7 cellular contexts compared by ENCODE assay signal in the genomic region with DNA sequence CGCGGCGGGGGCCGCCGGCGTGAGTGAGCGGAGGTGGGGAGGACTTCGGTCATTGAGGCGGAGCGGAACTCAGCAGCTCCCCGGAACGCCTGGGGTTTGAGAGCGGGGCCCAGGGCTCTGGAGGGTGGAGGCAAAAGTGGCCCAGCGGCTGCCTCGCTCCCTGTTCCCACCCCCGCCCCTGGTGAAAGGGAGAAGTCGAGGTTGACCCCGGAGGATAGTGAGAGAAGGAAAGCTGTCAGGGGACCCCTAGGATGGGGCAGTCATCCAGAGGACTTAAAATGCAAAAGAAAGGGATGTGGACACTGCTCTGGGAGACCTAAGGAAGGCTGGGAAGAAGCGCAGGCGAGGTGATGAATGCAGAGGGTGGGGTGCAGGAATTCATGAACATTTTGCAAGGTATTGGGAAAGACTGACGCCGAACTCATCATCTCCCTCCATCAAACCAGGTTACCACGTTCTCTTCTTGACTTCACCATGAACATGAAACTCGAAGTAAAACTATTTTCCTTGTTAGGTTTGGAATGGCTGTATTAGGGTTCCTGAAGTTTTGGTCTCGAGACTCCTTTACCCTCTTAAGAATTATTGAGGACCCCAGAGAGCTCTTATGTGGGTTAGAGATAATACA. TPM values are rescaled to one million over a fixed set of nuclear protein-coding genes. Genes with fewer than 3 reads are reported as not detected.
DNase-seq lines count a peak whose midpoint lies in the region; ATAC-seq, FAIRE-seq and TF ChIP-seq lines count a peak whose summit lies in the region.

No MANE protein-coding gene starts in this region.

- H3K9ac ChIP-seq in HCT116 (ENCODE audit: low read length) (peak overlapping the region; percentile 73), HepG2 (ENCODE audit: insufficient read depth, low read depth, low read length) (peak overlapping the region; percentile 87)

- H3K4me3 Mint-ChIP-seq in chondrocyte (ENCODE audit: unreplicated experiment) = peak overlapping the region; percentile 94

- H3K4me1 Mint-ChIP-seq in chondrocyte (ENCODE audit: low read depth) = peaks cover 46% of the 10 kb centered on the region

- H3K9me3 ChIP-seq in HCT116 (ENCODE audit: control insufficient read depth in 1 of 2, insufficient read depth in 1 of 2, low read depth in 1 of 2, low read length in 2 of 2) = no peaks in the 10 kb centered on the region
- no peaks in the 10 kb centered on the region for H3K9me3 ChIP-seq in HepG2 (ENCODE audit: low read length)
- H3K9me3 ChIP-seq in suprapubic skin = no peaks in the 10 kb centered on the region

- H3K9me2 ChIP-seq in HCT116 (ENCODE audit: insufficient read depth) = no peaks in the 10 kb centered on the region

- intact Hi-C loops in HCT116 (cut with micrococcal nuclease) (loop anchor here (1.0 to 5.0 kb wide), 2 partner anchors 131 to 145 kb away; no protein-coding TSS in a partner anchor), HepG2 (cut with micrococcal nuclease; ENCODE audit: unreplicated experiment) (loop anchor here (1.0 to 5.0 kb wide), 4 partner anchors 67 to 270 kb away; no protein-coding TSS in a partner anchor)

- no peaks in the 10 kb centered on the region for H3K9me3 Mint-ChIP-seq in chondrocyte (ENCODE audit: low read depth)

- H3K27me3 ChIP-seq in HCT116 (ENCODE audit: insufficient read depth, low read length) = no peaks in the 10 kb centered on the region
- H3K27me3 ChIP-seq in HepG2 (ENCODE audit: control insufficient read depth in 1 of 2, insufficient read depth in 2 of 2, low read length in 2 of 2) = no peaks in the 10 kb centered on the region; a peak in 1 of 5 replicates
- no peaks in the 10 kb centered on the region for H3K27me3 ChIP-seq in suprapubic skin

- H3K27me3 Mint-ChIP-seq in chondrocyte (ENCODE audit: low read depth) = no peaks in the 10 kb centered on the region

- in situ Hi-C loops in HepG2 (cut with HindIII; ENCODE audit: extremely low pct_ligation_motif_present, low pct_unique_long_range_greater_than_20kb) = loop anchor here (25.0 kb wide), 1 partner anchor 660 kb away; no protein-coding TSS in a partner anchor

- peaks cover 51 to 58% of the 10 kb centered on the region in 2 experiments for H3K4me1 ChIP-seq in HCT116 (ENCODE audit: control insufficient read depth in 1 of 2, insufficient read depth in 2 of 2, low read length in 2 of 2)
- peaks cover 68% of the 10 kb centered on the region for H3K4me1 ChIP-seq in HepG2 (ENCODE audit: insufficient read depth, low read length)
- peaks cover 24% of the 10 kb centered on the region for H3K4me1 ChIP-seq in suprapubic skin

- FAIRE-seq in GM12891 (lab: Jason Lieb, UNC) (peak; percentile 61), HepG2 (lab: Jason Lieb, UNC) (no peak)

- no peak for TF ChIP-seq RAD21 in HCT116 (IDR thresholded peaks at IDR 0.05; ENCODE audit: low read depth)
- no peak for TF ChIP-seq RAD21 in HepG2 (CRISPR knock-in tag; IDR thresholded peaks at IDR 0.05)

- peak overlapping the region; percentile 88 for H3K27ac Mint-ChIP-seq in chondrocyte (ENCODE audit: unreplicated experiment)

- peak overlapping the region; percentile 92 for H3K4me2 ChIP-seq in HCT116 (ENCODE audit: low read length)
- peak overlapping the region; percentile 80 for H3K4me2 ChIP-seq in HepG2 (ENCODE audit: low read depth, low read length)

- BruUV-seq in HCT116 (replicated peaks; lab: Mats Ljungman, UMichigan) (no TSS peak), HepG2 (replicated peaks; lab: Mats Ljungman, UMichigan) (no TSS peak)

- 3% methylated on average over 12 of the region's 25 CpGs for WGBS in HepG2 (ENCODE audit: low lambda C conversion rate)
- 4% methylated on average over 19 of the region's 25 CpGs for WGBS in suprapubic skin

- CTCF ChIA-PET in HCT116 (lab: Charles Lee) (interaction anchor here (0.7 kb wide), 2 partner anchors 88 to 165 kb away, joined by 3 read pairs; no protein-coding TSS in a partner anchor), HepG2 (lab: Yijun Ruan, JAX; ENCODE audit: low intra/inter-chr PET ratio, low total read pairs) (no interaction called here)

- RAD21 ChIA-PET in HCT116 (lab: Charles Lee; ENCODE audit: low non-redundant PET in 1 of 2, low total read pairs in 2 of 2, uncharacterized antibody in 2 of 2, unreplicated experiment in 2 of 2) = no interaction called here

- TF ChIP-seq CTCF in HCT116 (IDR thresholded peaks at IDR 0.05 in 2 of 3, conservative IDR thresholded peaks at IDR 0.05 in 1 of 3; ENCODE audit: borderline replicate concordance in 1 of 3, insufficient read depth in 1 of 3, low read depth in 2 of 3, low read length in 2 of 3) = no peak
- no peak for TF ChIP-seq CTCF in chondrocyte (IDR thresholded peaks at IDR 0.05)
- TF ChIP-seq CTCF in HepG2 (CRISPR knock-in tag; IDR thresholded peaks at IDR 0.05) = no peak; the same call in none of the 2 replicates
- no peak for TF ChIP-seq CTCF in suprapubic skin (IDR thresholded peaks at IDR 0.05)

- POLR2A ChIA-PET in HCT116 (lab: Charles Lee) = interaction anchor here (0.6 to 3.6 kb wide), 11 partner anchors 10 to 1639 kb away, joined by 3 to 24 read pairs (median 5); no protein-coding TSS in a partner anchor
- POLR2A ChIA-PET in HepG2 (lab: Yijun Ruan, JAX) = interaction anchor here (0.9 to 2.0 kb wide), 10 partner anchors 10 to 470 kb away, joined by 3 to 6 read pairs (median 4); no protein-coding TSS in a partner anchor

- peaks cover 1% of the 10 kb centered on the region for H3K36me3 Mint-ChIP-seq in chondrocyte (ENCODE audit: low read depth)

- H3K79me2 ChIP-seq in HCT116 (ENCODE audit: insufficient read depth, low read length) = peaks cover 52% of the 10 kb centered on the region
- H3K79me2 ChIP-seq in HepG2 (ENCODE audit: insufficient read depth, low read length) = peaks cover 53% of the 10 kb centered on the region

- H3K36me3 ChIP-seq in HCT116 (ENCODE audit: control insufficient read depth in 1 of 2, insufficient read depth in 2 of 2, low read length in 2 of 2) = no peaks in the 10 kb centered on the region
- H3K36me3 ChIP-seq in HepG2 (replicated peaks in 1 of 2; ENCODE audit: control insufficient read depth in 1 of 2, insufficient read depth in 2 of 2, low read length in 2 of 2) = peaks cover 0 to 3% of the 10 kb centered on the region in 2 experiments; a peak in 1 of 5 replicates
- H3K36me3 ChIP-seq in suprapubic skin = no peaks in the 10 kb centered on the region

- TF ChIP-seq EP300 in HepG2 (IDR thresholded peaks at IDR 0.05; ENCODE audit: low read depth in 2 of 2, low read length in 2 of 2) (no peak), HepG2 (CRISPR knock-in tag; IDR thresholded peaks at IDR 0.05; ENCODE audit: borderline replicate concordance) (no peak), suprapubic skin (IDR thresholded peaks at IDR 0.05) (no peak)

- H2AFZ ChIP-seq in HCT116 (ENCODE audit: low read depth, low read length, poor library complexity, severe bottlenecking) (no peak overlapping the region), HepG2 (ENCODE audit: low read length) (no peak overlapping the region)

- no peak; the same call in 1 of the 2 replicates for ATAC-seq in HCT116
- ATAC-seq in HepG2 = peak; percentile 66

- H3K27ac ChIP-seq in HCT116 (ENCODE audit: low read depth, low read length) (peak overlapping the region; percentile 92), HepG2 (ENCODE audit: extremely low read length, insufficient read depth, low read length) (peak overlapping the region; percentile 86), suprapubic skin (peak overlapping the region; percentile 98)

- no peak for TF ChIP-seq POLR2A in GM12891 (IDR thresholded peaks at IDR 0.05; ENCODE audit: low read depth, low read length)
- no peak for TF ChIP-seq POLR2A in HCT116 (IDR thresholded peaks at IDR 0.05; ENCODE audit: borderline replicate concordance, extremely low read depth, insufficient read depth, insufficient read length)
- TF ChIP-seq POLR2A in HepG2 (IDR thresholded peaks at IDR 0.05; ENCODE audit: insufficient read depth in 1 of 2, low read depth in 2 of 2, low read length in 2 of 2) = no peak
- no peak for TF ChIP-seq POLR2A in suprapubic skin (IDR thresholded peaks at IDR 0.05)

- peak overlapping the region; percentile 68 to 75 for H3K4me3 ChIP-seq in HCT116 (replicated peaks in 1 of 2; ENCODE audit: low read depth in 1 of 2, low read length in 2 of 2)
- peak overlapping the region; percentile 90 to 94 (median 90) for H3K4me3 ChIP-seq in HepG2 (replicated peaks in 1 of 3; ENCODE audit: insufficient read depth in 1 of 3, low read depth in 2 of 3, low read length in 3 of 3)
- peak overlapping the region; percentile 94 for H3K4me3 ChIP-seq in suprapubic skin

- DNase-seq in GM12891 (ENCODE audit: insufficient read length, low spot score) = no peak
- no peak for DNase-seq in HCT116 (ENCODE audit: low read depth, low spot score)
- peak; percentile 15 for DNase-seq in NCI-H460 (ENCODE audit: extremely low read depth, low read depth)
- DNase-seq in chondrocyte (ENCODE audit: low spot score) = no peak
- DNase-seq in HepG2 (ENCODE audit: low spot score) = no peak
- DNase-seq in suprapubic skin (ENCODE audit: low spot score in 2 of 2) = peak in 1 of 2 donors; percentile 77
- DNase-seq in 8988T = no peak

- no peaks in the 10 kb centered on the region for H4K20me1 ChIP-seq in HCT116 (ENCODE audit: insufficient read depth)
- H4K20me1 ChIP-seq in HepG2 (ENCODE audit: insufficient read depth, low read length) = peaks cover 20% of the 10 kb centered on the region

RNA-seq across cellular contexts. Expression of gene MALT1, which starts 0.8 kb away (rescaled TPM):
- 24.4 TPM for polyA plus RNA-seq in GM12891 (2012; ENCODE audit: low read depth, missing spikeins)
- total RNA-seq in HCT116 (2021; ENCODE audit: unreplicated experiment) = 41.1 TPM
- polyA plus RNA-seq in HCT116 (2012) = 18.0 and 23.4 TPM in 2 replicates
- total RNA-seq in NCI-H460 (2014; rRNA removed; shearing (Covaris generic)) = 33.9 and 36.4 TPM in 2 replicates
- 51.7 and 68.5 TPM in 2 replicates for polyA plus RNA-seq in NCI-H460 (2014; cell fraction: nucleus; rRNA removed)
- 15.9 to 23.3 TPM (median 17.4 TPM) in 3 replicates for total RNA-seq in chondrocyte
- total RNA-seq in HepG2 (2016; rRNA removed; fragmentation: Illumina TruSeq; extraction: Trizol) = 43.9 and 58.3 TPM in 2 replicates
- total RNA-seq in HepG2 (2016; cell fraction: cytosol; rRNA removed; fragmentation: Illumina TruSeq; extraction: Trizol; ENCODE audit: low read depth) = 12.6 and 16.9 TPM in 2 replicates
- 42.4 and 58.8 TPM in 2 replicates for total RNA-seq in HepG2 (2016; cell fraction: insoluble cytoplasmic fraction; rRNA removed; fragmentation: Illumina TruSeq; extraction: Trizol)
- 24.9 and 27.8 TPM in 2 replicates for total RNA-seq in HepG2 (2016; cell fraction: membrane; rRNA removed; fragmentation: Illumina TruSeq; extraction: Trizol)
- total RNA-seq in HepG2 (2016; cell fraction: nucleus; rRNA removed; fragmentation: Illumina TruSeq; extraction: Trizol) = 42.9 and 45.6 TPM in 2 replicates
- polyA plus RNA-seq in HepG2 (2011; rRNA removed) = 58.7 and 89.0 TPM in 2 replicates
- 25.9 and 33.0 TPM in 2 replicates for polyA plus RNA-seq in HepG2 (2011; cell fraction: cytosol; rRNA removed)
- 93.3 and 107 TPM in 2 replicates for polyA plus RNA-seq in HepG2 (2011; cell fraction: nucleus; rRNA removed)
- 35.2 and 39.1 TPM in 2 replicates for polyA plus RNA-seq in HepG2 (2012)
- polyA plus RNA-seq in HepG2 (2016; cell fraction: cytosol; fragmentation: Illumina TruSeq; extraction: Trizol; ENCODE audit: low read depth) = 4.8 and 5.1 TPM in 2 replicates
- polyA plus RNA-seq in HepG2 (2016; cell fraction: insoluble cytoplasmic fraction; fragmentation: Illumina TruSeq; extraction: Trizol; ENCODE audit: low read depth) = 31.6 and 31.8 TPM in 2 replicates
- polyA plus RNA-seq in HepG2 (2016; cell fraction: membrane; fragmentation: Illumina TruSeq; extraction: Trizol; ENCODE audit: low read depth) = 8.4 and 9.1 TPM in 2 replicates
- 36.3 and 37.2 TPM in 2 replicates for polyA plus RNA-seq in HepG2 (2016; cell fraction: nucleus; fragmentation: Illumina TruSeq; extraction: Trizol; ENCODE audit: insufficient read depth, low read depth)
- polyA minus RNA-seq in HepG2 (2011; rRNA and poly(A)+ RNA removed; ENCODE audit: low replicate concordance) = 20.1 and 50.7 TPM in 2 replicates
- polyA minus RNA-seq in HepG2 (2011; cell fraction: cytosol; rRNA and poly(A)+ RNA removed) = 50.6 and 52.2 TPM in 2 replicates
- polyA minus RNA-seq in HepG2 (2011; cell fraction: nucleus; rRNA and poly(A)+ RNA removed) = 154 and 172 TPM in 2 replicates
- total RNA-seq in suprapubic skin = 10 to 100 TPM; 33.9 to 49.5 (median 37.1) TPM

RNA-seq across cellular contexts. Expression of gene ALPK2, which starts 43.2 kb away (rescaled TPM):
- 4.7 TPM for polyA plus RNA-seq in GM12891 (2012; ENCODE audit: low read depth, missing spikeins)
- 0.22 TPM for total RNA-seq in HCT116 (2021; ENCODE audit: unreplicated experiment)
- polyA plus RNA-seq in HCT116 (2012) = 0.10 and 0.16 TPM in 2 replicates
- 50.0 and 58.5 TPM in 2 replicates for total RNA-seq in NCI-H460 (2014; rRNA removed; shearing (Covaris generic))
- polyA plus RNA-seq in NCI-H460 (2014; cell fraction: nucleus; rRNA removed) = 87.7 and 91.0 TPM in 2 replicates
- total RNA-seq in chondrocyte = 26.4 to 50.1 TPM (median 46.4 TPM) in 3 replicates
- 0.21 and 0.31 TPM in 2 replicates for total RNA-seq in HepG2 (2016; rRNA removed; fragmentation: Illumina TruSeq; extraction: Trizol)
- 0.09 and 0.10 TPM in 2 replicates for total RNA-seq in HepG2 (2016; cell fraction: cytosol; rRNA removed; fragmentation: Illumina TruSeq; extraction: Trizol; ENCODE audit: low read depth)
- 0.21 and 0.24 TPM in 2 replicates for total RNA-seq in HepG2 (2016; cell fraction: insoluble cytoplasmic fraction; rRNA removed; fragmentation: Illumina TruSeq; extraction: Trizol)
- total RNA-seq in HepG2 (2016; cell fraction: membrane; rRNA removed; fragmentation: Illumina TruSeq; extraction: Trizol) = 0.06 and 0.07 TPM in 2 replicates
- total RNA-seq in HepG2 (2016; cell fraction: nucleus; rRNA removed; fragmentation: Illumina TruSeq; extraction: Trizol) = 0.75 and 1.1 TPM in 2 replicates
- polyA plus RNA-seq in HepG2 (2011; rRNA removed) = 2.4 and 3.9 TPM in 2 replicates
- polyA plus RNA-seq in HepG2 (2011; cell fraction: cytosol; rRNA removed) = 1.0 and 1.5 TPM in 2 replicates
- 9.1 and 12.8 TPM in 2 replicates for polyA plus RNA-seq in HepG2 (2011; cell fraction: nucleus; rRNA removed)
- 5.6 and 9.2 TPM in 2 replicates for polyA plus RNA-seq in HepG2 (2012)
- 0.05 and 0.07 TPM in 2 replicates for polyA plus RNA-seq in HepG2 (2016; cell fraction: cytosol; fragmentation: Illumina TruSeq; extraction: Trizol; ENCODE audit: low read depth)
- 0.13 and 0.22 TPM in 2 replicates for polyA plus RNA-seq in HepG2 (2016; cell fraction: insoluble cytoplasmic fraction; fragmentation: Illumina TruSeq; extraction: Trizol; ENCODE audit: low read depth)
- 0.09 and 0.14 TPM in 2 replicates for polyA plus RNA-seq in HepG2 (2016; cell fraction: membrane; fragmentation: Illumina TruSeq; extraction: Trizol; ENCODE audit: low read depth)
- polyA plus RNA-seq in HepG2 (2016; cell fraction: nucleus; fragmentation: Illumina TruSeq; extraction: Trizol; ENCODE audit: insufficient read depth, low read depth) = 0.51 and 1.2 TPM in 2 replicates
- 0.21 and 2.9 TPM in 2 replicates for polyA minus RNA-seq in HepG2 (2011; rRNA and poly(A)+ RNA removed; ENCODE audit: low replicate concordance)
- 1.4 and 2.6 TPM in 2 replicates for polyA minus RNA-seq in HepG2 (2011; cell fraction: cytosol; rRNA and poly(A)+ RNA removed)
- polyA minus RNA-seq in HepG2 (2011; cell fraction: nucleus; rRNA and poly(A)+ RNA removed) = 24.1 and 33.8 TPM in 2 replicates
- total RNA-seq in suprapubic skin = under 1 TPM; 0.16 to 0.72 (median 0.22) TPM

Comparison
In these comparisons a context has a peak if more than half of its experiments do, and no peak if none do; other contexts are left out.
1. RNA of gene ALPK2, which starts 43.2 kb away (total RNA-seq): 50.0 to 58.5 TPM in NCI-H460 and 26.4 to 50.1 TPM in chondrocyte; 0.06 to 1.1 TPM in HepG2, 0.16 to 0.72 TPM in suprapubic skin and 0.22 TPM in HCT116 (single experiment); every median in the first group is over 10 times any median in the second.
2. Peak in every context shown above with its lines, with median percentiles within 50 percentile points of each other: H3K27ac ChIP-seq and H3K4me3 ChIP-seq.